In genomic region chr18:9757851-9758587, GRCh38 we compare ENCODE assay signal across 1 cellular context.
TF ChIP-seq lines count a peak whose summit lies in the region.

No MANE protein-coding gene starts in this region.

TF ChIP-seq in K562, 482 proteins besides CTCF, POLR2A, EP300 and RAD21 (continued from another document and continues in another):
- TF ChIP-seq CHD7 (IDR thresholded peaks at IDR 0.05; ENCODE audit: low read depth, low read length) (no peak), MXI1 (IDR thresholded peaks at IDR 0.05; ENCODE audit: low read depth, low read length) (no peak), TFAP4 (CRISPR knock-in tag; IDR thresholded peaks at IDR 0.05; ENCODE audit: borderline replicate concordance) (no peak), L3MBTL2 (IDR thresholded peaks at IDR 0.05) (no peak), ZNF436 (CRISPR knock-in tag; IDR thresholded peaks at IDR 0.05) (no peak), BCOR (IDR thresholded peaks at IDR 0.05) (peak; percentile 43; the same call in 1 of the 2 replicates), CTBP1 (IDR thresholded peaks at IDR 0.05; ENCODE audit: borderline replicate concordance) (peak; percentile 87), SAFB (IDR thresholded peaks at IDR 0.05; ENCODE audit: borderline replicate concordance, low read depth, low read length) (no peak), ELF1 (tag; IDR thresholded peaks at IDR 0.05) (peak; percentile 31; the same call in 1 of the 2 replicates), THRA (IDR thresholded peaks at IDR 0.05) (no peak), TARDBP (IDR thresholded peaks at IDR 0.05) (no peak), GABPA (tag; conservative IDR thresholded peaks at IDR 0.05; ENCODE audit: low read depth) (0 out of 2 replicates have a peak, but pooled peaks have one; percentile 13), KLF16 (IDR thresholded peaks at IDR 0.05) (peak; percentile 82), LEF1 (IDR thresholded peaks at IDR 0.05) (0 out of 2 replicates have a peak, but pooled peaks have one; percentile 52), RUNX1 (IDR thresholded peaks at IDR 0.05; ENCODE audit: low read depth) (no peak), JUN (IDR thresholded peaks at IDR 0.05; ENCODE audit: borderline replicate concordance, low read depth, low read length) (0 out of 2 replicates have a peak, but pooled peaks have one; percentile 28), JUN (CRISPR knock-in tag; IDR thresholded peaks at IDR 0.05; ENCODE audit: borderline replicate concordance) (no peak), KHSRP (IDR thresholded peaks at IDR 0.05) (no peak), AFF1 (IDR thresholded peaks at IDR 0.05; ENCODE audit: low read depth in 1 of 2, partially characterized antibody in 2 of 2) (no peak), ZNF12 (CRISPR knock-in tag; IDR thresholded peaks at IDR 0.05) (peak; percentile 62; the same call in 1 of the 2 replicates), SMAD4 (CRISPR knock-in tag; conservative IDR thresholded peaks at IDR 0.05) (no peak), STAT5A (IDR thresholded peaks at IDR 0.05; ENCODE audit: borderline replicate concordance, low read length) (no peak), ZNF165 (CRISPR knock-in tag; IDR thresholded peaks at IDR 0.05; ENCODE audit: borderline replicate concordance) (no peak), ZNF707 (CRISPR knock-in tag; conservative IDR thresholded peaks at IDR 0.05) (no peak), ZNF655 (CRISPR knock-in tag; IDR thresholded peaks at IDR 0.05) (no peak), DPF2 (IDR thresholded peaks at IDR 0.05) (no peak), HDGF (IDR thresholded peaks at IDR 0.05) (0 out of 2 replicates have a peak, but pooled peaks have one; percentile 68), ZNF780A (CRISPR knock-in tag; IDR thresholded peaks at IDR 0.05) (no peak), WHSC1 (IDR thresholded peaks at IDR 0.05; ENCODE audit: low read length) (no peak), MAZ (CRISPR knock-in tag; conservative IDR thresholded peaks at IDR 0.05 in 1 of 2, IDR thresholded peaks at IDR 0.05 in 1 of 2) (no peak; a peak in 1 of 4 replicates), BRD9 (IDR thresholded peaks at IDR 0.05; ENCODE audit: low read depth, partially characterized antibody) (no peak), ZSCAN29 (IDR thresholded peaks at IDR 0.05) (no peak), SMAD3 (CRISPR knock-in tag; conservative IDR thresholded peaks at IDR 0.05) (no peak), CBX1 (IDR thresholded peaks at IDR 0.05; ENCODE audit: low read depth) (peak; percentile 32; the same call in 1 of the 2 replicates), ZNF324 (CRISPR knock-in tag; IDR thresholded peaks at IDR 0.05) (no peak), EGR1 (conservative IDR thresholded peaks at IDR 0.05) (no peak; the same call in 1 of the 2 replicates), ZNF764 (CRISPR knock-in tag; IDR thresholded peaks at IDR 0.05; ENCODE audit: low read depth) (no peak), HIVEP1 (CRISPR knock-in tag; IDR thresholded peaks at IDR 0.05) (no peak), CBFA2T2 (conservative IDR thresholded peaks at IDR 0.05) (no peak), CREB5 (CRISPR knock-in tag; IDR thresholded peaks at IDR 0.05) (no peak), MCM5 (IDR thresholded peaks at IDR 0.05; ENCODE audit: low read depth) (no peak), POLR2AphosphoS5 (IDR thresholded peaks at IDR 0.05; ENCODE audit: control insufficient read depth, insufficient read depth, low read depth, low read length) (no peak), NFIX (CRISPR knock-in tag; IDR thresholded peaks at IDR 0.05; ENCODE audit: low read depth) (no peak), NR4A1 (CRISPR knock-in tag; IDR thresholded peaks at IDR 0.05) (no peak), NR4A1 (tag; IDR thresholded peaks at IDR 0.05) (no peak; the same call in 1 of the 2 replicates), ZFPM2 (CRISPR knock-in tag; IDR thresholded peaks at IDR 0.05) (no peak), ERF (CRISPR knock-in tag; IDR thresholded peaks at IDR 0.05) (no peak), ZNF79 (CRISPR knock-in tag; IDR thresholded peaks at IDR 0.05; ENCODE audit: low read depth) (no peak), SNRNP70 (optimal IDR thresholded peaks at IDR 0.05; ENCODE audit: low read depth, low read length) (no peak), SNIP1 (IDR thresholded peaks at IDR 0.05; ENCODE audit: low read depth) (no peak)
